Comparison of ENCODE assay signal across 13 cellular contexts in the genomic region with DNA sequence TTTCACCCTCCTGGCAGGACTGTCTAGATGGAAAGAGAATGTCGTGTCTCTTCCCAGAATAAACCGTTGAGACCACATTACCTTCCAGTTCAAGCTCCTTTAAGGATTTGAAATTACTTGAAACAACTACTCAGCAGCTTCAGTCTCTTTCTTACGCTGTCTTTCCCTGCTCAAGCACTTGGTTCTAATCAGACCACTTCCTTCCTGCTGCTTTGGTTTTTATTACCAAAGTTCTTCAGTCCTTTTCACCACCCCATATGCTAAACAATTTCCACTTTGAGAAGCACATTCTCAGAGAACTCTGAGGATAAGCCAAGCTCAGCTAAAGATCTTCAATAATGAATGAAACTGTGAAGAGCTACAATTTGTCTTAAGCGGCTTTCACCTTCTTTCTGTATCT.
DNase-seq lines count a peak whose midpoint lies in the region; ATAC-seq and TF ChIP-seq lines count a peak whose summit lies in the region.
"Had no signal": no experiment of that assay in that cellular context is flagged by ENCODE, and none has a peak within 500 bp of the region (broad histone marks: within the 10 kb centered on the region; RNA-seq: fewer than 3 reads in every experiment).

No MANE protein-coding gene starts in this region.

- peak; percentile 97 for ATAC-seq in activated CD8-positive, alpha-beta T cell treated with anti-CD3 and anti-CD28 coated beads, Interleukin-2, amount 10 ng/mL, durations not matched to agents 7 days and 5 days
- no peak for ATAC-seq in GM18907 (IDR thresholded peaks at IDR 0.05; ENCODE audit: unreplicated experiment)

- peak overlapping the region; percentile 43 for H3K27ac ChIP-seq in CD4-positive, alpha-beta memory T cell (ENCODE audit: low read depth, low read length)
- no peak overlapping the region for H3K27ac ChIP-seq in right atrium auricular region
- H3K27ac ChIP-seq: thoracic aorta had no signal

- intact Hi-C loops in CD4-positive, alpha-beta memory T cell (cut with micrococcal nuclease) = no loop called here

- no peaks in the 10 kb centered on the region for H3K9me3 ChIP-seq in CD4-positive, alpha-beta memory T cell (ENCODE audit: control insufficient read depth in 1 of 2, low read length in 2 of 2)
- H3K9me3 ChIP-seq in right atrium auricular region = no peaks in the 10 kb centered on the region
- H3K9me3 ChIP-seq: thoracic aorta had no signal

- H3K27me3 ChIP-seq in CD4-positive, alpha-beta memory T cell (ENCODE audit: insufficient read depth, low read length) = no peaks in the 10 kb centered on the region
- no peaks in the 10 kb centered on the region for H3K27me3 ChIP-seq in right atrium auricular region

- peak overlapping the region; percentile 36 to 79 (median 69) for H3K4me3 Mint-ChIP-seq in CD4-positive, alpha-beta memory T cell
- H3K4me3 Mint-ChIP-seq in HFFc6 = no peak overlapping the region
- H3K4me3 Mint-ChIP-seq in activated CD8-positive, alpha-beta T cell treated with anti-CD3 and anti-CD28 coated beads, Interleukin-2, amount 10 ng/mL, durations not matched to agents 7 days and 5 days = peak overlapping the region; percentile 67

- CTCF ChIA-PET in CD4-positive, alpha-beta memory T cell (lab: Charles Lee; ENCODE audit: partially characterized antibody) = interaction anchor here (0.7 to 1.1 kb wide), 3 partner anchors 23 to 64 kb away, joined by 3 to 4 read pairs (median 4); no protein-coding TSS in a partner anchor
- CTCF ChIA-PET in activated CD8-positive, alpha-beta T cell treated with anti-CD3 and anti-CD28 coated beads, Interleukin-2, amount 10 ng/mL, durations not matched to agents 7 days and 5 days (lab: Charles Lee) = interaction anchor here (0.6 to 1.6 kb wide), 4 partner anchors 8 to 107 kb away, joined by 3 to 5 read pairs (median 4); no protein-coding TSS in a partner anchor

- DNase-seq in CD4-positive, alpha-beta memory T cell = peak in 4 of 5 donors; percentile 35 to 48 (median 42)
- DNase-seq in HFFc6 = no peak
- peak; percentile 61 for DNase-seq in activated CD8-positive, alpha-beta T cell treated with anti-CD3 and anti-CD28 coated beads, Interleukin-2, amount 10 ng/mL, durations not matched to agents 7 days and 5 days
- peak; percentile 53 for DNase-seq in iris pigment epithelial cell (ENCODE audit: low read depth)
- no peak for DNase-seq in NCI-H2029 (lab: John Stamatoyannopoulos, UW)
- no peak for DNase-seq in GM10266 (ENCODE audit: extremely low spot score)
- DNase-seq in right atrium auricular region (ENCODE audit: low spot score) = no peak
- DNase-seq: GOT3; kidney glomerular epithelial cell; stimulated activated CD4-positive, alpha-beta T cell treated with anti-CD3 and anti-CD28 coated beads, Interleukin-4, amount 100 ng/mL, for 4 hours; T-helper 9 cell had no signal

- H3K9me3 Mint-ChIP-seq in CD4-positive, alpha-beta memory T cell = no peaks in the 10 kb centered on the region
- 0 out of 2 replicates have a peak, but pooled peaks cover 6% of the 10 kb centered on the region for H3K9me3 Mint-ChIP-seq in HFFc6
- no peaks in the 10 kb centered on the region for H3K9me3 Mint-ChIP-seq in activated CD8-positive, alpha-beta T cell treated with anti-CD3 and anti-CD28 coated beads, Interleukin-2, amount 10 ng/mL, durations not matched to agents 7 days and 5 days (ENCODE audit: insufficient read depth)

- no peaks in the 10 kb centered on the region for H3K27me3 Mint-ChIP-seq in CD4-positive, alpha-beta memory T cell
- H3K27me3 Mint-ChIP-seq in HFFc6 (ENCODE audit: insufficient read depth) = peaks cover 1% of the 10 kb centered on the region; the same call in 1 of the 2 replicates
- H3K27me3 Mint-ChIP-seq in activated CD8-positive, alpha-beta T cell treated with anti-CD3 and anti-CD28 coated beads, Interleukin-2, amount 10 ng/mL, durations not matched to agents 7 days and 5 days (ENCODE audit: low read depth) = no peaks in the 10 kb centered on the region

- TF ChIP-seq CTCF in HFFc6 (IDR thresholded peaks at IDR 0.05) (no peak), GM10266 (IDR thresholded peaks at IDR 0.05; ENCODE audit: control insufficient read depth, insufficient read depth, low read depth, missing control alignments) (no peak), right atrium auricular region (IDR thresholded peaks at IDR 0.05) (no peak)

- H3K36me3 Mint-ChIP-seq in CD4-positive, alpha-beta memory T cell = peaks cover 4 to 7% of the 10 kb centered on the region in 2 donors
- H3K36me3 Mint-ChIP-seq in HFFc6 (ENCODE audit: low read depth) = peaks cover 6% of the 10 kb centered on the region; the same call in 1 of the 2 replicates
- peaks cover 20% of the 10 kb centered on the region for H3K36me3 Mint-ChIP-seq in activated CD8-positive, alpha-beta T cell treated with anti-CD3 and anti-CD28 coated beads, Interleukin-2, amount 10 ng/mL, durations not matched to agents 7 days and 5 days (ENCODE audit: low read depth)

- H3K4me1 Mint-ChIP-seq in CD4-positive, alpha-beta memory T cell = peaks cover 25 to 46% (median 40%) of the 10 kb centered on the region in 4 donors
- H3K4me1 Mint-ChIP-seq in HFFc6 (ENCODE audit: low read depth) = peaks cover 37% of the 10 kb centered on the region
- peaks cover 38% of the 10 kb centered on the region for H3K4me1 Mint-ChIP-seq in activated CD8-positive, alpha-beta T cell treated with anti-CD3 and anti-CD28 coated beads, Interleukin-2, amount 10 ng/mL, durations not matched to agents 7 days and 5 days (ENCODE audit: low read depth)

- peak overlapping the region; percentile 77 to 95 (median 83) for H3K27ac Mint-ChIP-seq in CD4-positive, alpha-beta memory T cell
- H3K27ac Mint-ChIP-seq in HFFc6 = peak overlapping the region; percentile 1; the same call in 1 of the 2 replicates
- H3K27ac Mint-ChIP-seq in activated CD8-positive, alpha-beta T cell treated with anti-CD3 and anti-CD28 coated beads, Interleukin-2, amount 10 ng/mL, durations not matched to agents 7 days and 5 days = peak overlapping the region; percentile 97

- H3K4me1 ChIP-seq in CD4-positive, alpha-beta memory T cell (ENCODE audit: insufficient read depth, low read length) = peaks cover 47% of the 10 kb centered on the region
- H3K4me1 ChIP-seq in right atrium auricular region = no peaks in the 10 kb centered on the region

- POLR2A ChIA-PET in CD4-positive, alpha-beta memory T cell (lab: Charles Lee; ENCODE audit: partially characterized antibody) = interaction anchor here (0.7 kb wide), 1 partner anchor 18 kb away, joined by 3 read pairs; no protein-coding TSS in a partner anchor
- POLR2A ChIA-PET in activated CD8-positive, alpha-beta T cell treated with anti-CD3 and anti-CD28 coated beads, Interleukin-2, amount 10 ng/mL, durations not matched to agents 7 days and 5 days (lab: Charles Lee) = interaction anchor here (0.6 to 0.7 kb wide), 3 partner anchors 18 to 47 kb away, joined by 3 read pairs; no protein-coding TSS in a partner anchor

- no peaks in the 10 kb centered on the region for H3K36me3 ChIP-seq in CD4-positive, alpha-beta memory T cell (ENCODE audit: insufficient read depth, low read length)
- H3K36me3 ChIP-seq in right atrium auricular region = no peaks in the 10 kb centered on the region
- H3K36me3 ChIP-seq: thoracic aorta had no signal

- peak overlapping the region in 1 of 2 donors; percentile 0 for H3K4me3 ChIP-seq in CD4-positive, alpha-beta memory T cell (ENCODE audit: low read length in 2 of 2)
- no peak overlapping the region for H3K4me3 ChIP-seq in right atrium auricular region
- H3K4me3 ChIP-seq: thoracic aorta had no signal

Comparison
In these comparisons a context has a peak if more than half of its experiments do, and no peak if none do; other contexts are left out.
1. DNase-seq: peak in CD4-positive, alpha-beta memory T cell (4 of 5), activated CD8-positive, alpha-beta T cell treated with anti-CD3 and anti-CD28 coated beads, Interleukin-2, amount 10 ng/mL, durations not matched to agents 7 days and 5 days (single experiment) and iris pigment epithelial cell (single experiment); none in HFFc6 (single experiment), NCI-H2029 (single experiment), GM10266 (single experiment) and right atrium auricular region (single experiment).
2. H3K27ac Mint-ChIP-seq: peak in every context shown above with its lines; median percentile 97 in activated CD8-positive, alpha-beta T cell treated with anti-CD3 and anti-CD28 coated beads, Interleukin-2, amount 10 ng/mL, durations not matched to agents 7 days and 5 days; 83 in CD4-positive, alpha-beta memory T cell; 1 in HFFc6.